ENCODE assay signal across 17 cellular contexts in genomic region chr10:33535866-33536265, GRCh38.
DNase-seq lines count a peak whose midpoint lies in the region; ATAC-seq and TF ChIP-seq lines count a peak whose summit lies in the region.
"Had no signal": no experiment of that assay in that cellular context is flagged by ENCODE, and none has a peak within 500 bp of the region (broad histone marks: within the 10 kb centered on the region; RNA-seq: fewer than 3 reads in every experiment).

No MANE protein-coding gene starts in this region.

- H3K9me2 ChIP-seq in SK-N-SH = no peaks in the 10 kb centered on the region

- H3K4me1 ChIP-seq in SK-N-SH (ENCODE audit: control insufficient read depth in 1 of 2, insufficient read depth in 2 of 2, low read depth in 1 of 2, low read length in 1 of 2) = peaks cover 0 to 7% of the 10 kb centered on the region in 2 experiments; a peak in 2 of 4 replicates
- H3K4me1 ChIP-seq in adipocyte (ENCODE audit: control insufficient read depth, insufficient read depth, low read length) = no peaks in the 10 kb centered on the region
- H3K4me1 ChIP-seq: A549; BLaER1 treated with 17β-estradiol and CSF1 and Interleukin-3, amounts not matched to agents 10 nM and 100 nM; Caco-2 had no signal

- no peaks in the 10 kb centered on the region for H3K36me3 ChIP-seq in SK-N-SH (replicated peaks in 1 of 2; ENCODE audit: control insufficient read depth in 1 of 2, insufficient read depth in 2 of 2, low read length in 1 of 2)
- H3K36me3 ChIP-seq in adipocyte (ENCODE audit: control insufficient read depth, insufficient read depth, low read length, severe bottlenecking) = no peaks in the 10 kb centered on the region
- H3K36me3 ChIP-seq: BLaER1 treated with 17β-estradiol and CSF1 and Interleukin-3, amounts not matched to agents 10 nM and 100 nM had no signal

- no peak overlapping the region for H3K4me2 ChIP-seq in SK-N-SH
- H3K4me2 ChIP-seq: A549; BLaER1 treated with 17β-estradiol and CSF1 and Interleukin-3, amounts not matched to agents 10 nM and 100 nM had no signal

- no peaks in the 10 kb centered on the region for H4K20me1 ChIP-seq in SK-N-SH (ENCODE audit: insufficient read depth)
- H4K20me1 ChIP-seq: BLaER1 treated with 17β-estradiol and CSF1 and Interleukin-3, amounts not matched to agents 10 nM and 100 nM had no signal

- no peak for ATAC-seq in HG02642 (IDR thresholded peaks at IDR 0.05; ENCODE audit: poor library complexity, unreplicated experiment)
- ATAC-seq: A549; CD8-positive, alpha-beta T cell had no signal

- no peak for TF ChIP-seq RAD21 in SK-N-SH (IDR thresholded peaks at IDR 0.05; ENCODE audit: low read length)

- no peak overlapping the region for H2AFZ ChIP-seq in SK-N-SH (ENCODE audit: low read depth)

- no peaks in the 10 kb centered on the region for H3K79me2 ChIP-seq in SK-N-SH (ENCODE audit: insufficient read depth)

- H3K27me3 ChIP-seq in SK-N-SH (ENCODE audit: insufficient read depth) (no peaks in the 10 kb centered on the region), adipocyte (replicated peaks; ENCODE audit: control insufficient read depth, insufficient read depth, low read length) (no peaks in the 10 kb centered on the region)
- H3K27me3 ChIP-seq: BLaER1 treated with 17β-estradiol and CSF1 and Interleukin-3, amounts not matched to agents 10 nM and 100 nM had no signal

- CTCF ChIA-PET in SK-N-SH (lab: Yijun Ruan, JAX) = interaction anchor here (2.8 kb wide), 1 partner anchor 10 kb away, joined by 10 read pairs; no protein-coding TSS in a partner anchor

- H3K4me3 ChIP-seq in SK-N-SH (ENCODE audit: low read depth in 2 of 2, low read length in 1 of 2) = no peak overlapping the region
- H3K4me3 ChIP-seq in adipocyte (ENCODE audit: low read length) = no peak overlapping the region
- H3K4me3 ChIP-seq: A549; BLaER1 treated with 17β-estradiol and CSF1 and Interleukin-3, amounts not matched to agents 10 nM and 100 nM had no signal

- no peak overlapping the region; a peak in 1 of 4 replicates for H3K27ac ChIP-seq in SK-N-SH (ENCODE audit: low read depth in 2 of 2, low read length in 1 of 2)
- H3K27ac ChIP-seq: 22Rv1; A549; BLaER1 treated with 17β-estradiol and CSF1 and Interleukin-3, amounts not matched to agents 10 nM and 100 nM; C4-2B had no signal

- H3K9ac ChIP-seq in SK-N-SH (no peak overlapping the region), adipocyte (ENCODE audit: low read length) (no peak overlapping the region)
- H3K9ac ChIP-seq: BLaER1 treated with 17β-estradiol and CSF1 and Interleukin-3, amounts not matched to agents 10 nM and 100 nM had no signal

- TF ChIP-seq EP300 in SK-N-SH (IDR thresholded peaks at IDR 0.05; ENCODE audit: borderline replicate concordance in 1 of 2, low read depth in 1 of 2, low read length in 1 of 2) = no peak

- H3F3A ChIP-seq in SK-N-SH (replicated peaks; ENCODE audit: insufficient read depth) = no peaks in the 10 kb centered on the region

- POLR2A ChIA-PET in SK-N-SH (lab: Yijun Ruan, JAX) = no interaction called here

- TF ChIP-seq CTCF in SK-N-SH (IDR thresholded peaks at IDR 0.05) = no peak

- H3K9me3 ChIP-seq in SK-N-SH = no peaks in the 10 kb centered on the region
- no peaks in the 10 kb centered on the region for H3K9me3 ChIP-seq in adipocyte (ENCODE audit: control insufficient read depth, low read length)
- H3K9me3 ChIP-seq: A549; BLaER1 treated with 17β-estradiol and CSF1 and Interleukin-3, amounts not matched to agents 10 nM and 100 nM had no signal

- no peak for DNase-seq in SK-N-SH
- peak; percentile 53 for DNase-seq in adipocyte (ENCODE audit: low read depth)
- DNase-seq in fibroblast of gingiva (ENCODE audit: low read depth) = peak; percentile 4
- DNase-seq in islet precursor cell = no peak
- no peak for DNase-seq in NCI-H226
- DNase-seq: AML-193; Caco-2; Calu3; CD4-positive, alpha-beta T cell; CD8-positive, alpha-beta T cell; DMS79 treated with DMSO at 0.1 percent for 48 hours; GF-D8 had no signal

TF ChIP-seq in SK-N-SH, 30 proteins besides CTCF, POLR2A, EP300 and RAD21:
- TF ChIP-seq RFX5 (IDR thresholded peaks at IDR 0.05; ENCODE audit: low read length) = no peak
- TF ChIP-seq RXRA (IDR thresholded peaks at IDR 0.05; ENCODE audit: borderline replicate concordance, low read depth) = no peak
- no peak for TF ChIP-seq ELF1 (IDR thresholded peaks at IDR 0.05)
- no peak for TF ChIP-seq GABPA (IDR thresholded peaks at IDR 0.05; ENCODE audit: low read depth)
- TF ChIP-seq POLR2AphosphoS5 (IDR thresholded peaks at IDR 0.05; ENCODE audit: low read depth, low read length) = no peak
- TF ChIP-seq CHD2 (IDR thresholded peaks at IDR 0.05; ENCODE audit: low read length, partially characterized antibody) = no peak
- TF ChIP-seq SIN3A (IDR thresholded peaks at IDR 0.05; ENCODE audit: borderline replicate concordance, low read depth, low read length) = no peak
- TF ChIP-seq PBX3 (IDR thresholded peaks at IDR 0.05) = peak; percentile 30; the same call in 1 of the 2 replicates
- TF ChIP-seq NRF1 (IDR thresholded peaks at IDR 0.05; ENCODE audit: low read depth, low read length) = no peak
- no peak for TF ChIP-seq ZBTB33 (IDR thresholded peaks at IDR 0.05; ENCODE audit: borderline replicate concordance, low read depth)
- TF ChIP-seq GATA2 (CRISPR knock-in tag; IDR thresholded peaks at IDR 0.05) = no peak
- no peak for TF ChIP-seq FOXJ3 (CRISPR knock-in tag; IDR thresholded peaks at IDR 0.05)
- TF ChIP-seq IRF3 (IDR thresholded peaks at IDR 0.05; ENCODE audit: low read depth, low read length) = no peak
- TF ChIP-seq TCF12 (IDR thresholded peaks at IDR 0.05) = peak; percentile 29
- TF ChIP-seq YY1 (IDR thresholded peaks at IDR 0.05; ENCODE audit: low read depth) = no peak
- no peak for TF ChIP-seq JUND (IDR thresholded peaks at IDR 0.05)

Comparison
In these comparisons a context has a peak if more than half of its experiments do, and no peak if none do; other contexts are left out.
1. DNase-seq: peak in adipocyte (single experiment) and fibroblast of gingiva (single experiment); none in SK-N-SH (single experiment), islet precursor cell (single experiment) and NCI-H226 (single experiment).